In the genomic region with DNA sequence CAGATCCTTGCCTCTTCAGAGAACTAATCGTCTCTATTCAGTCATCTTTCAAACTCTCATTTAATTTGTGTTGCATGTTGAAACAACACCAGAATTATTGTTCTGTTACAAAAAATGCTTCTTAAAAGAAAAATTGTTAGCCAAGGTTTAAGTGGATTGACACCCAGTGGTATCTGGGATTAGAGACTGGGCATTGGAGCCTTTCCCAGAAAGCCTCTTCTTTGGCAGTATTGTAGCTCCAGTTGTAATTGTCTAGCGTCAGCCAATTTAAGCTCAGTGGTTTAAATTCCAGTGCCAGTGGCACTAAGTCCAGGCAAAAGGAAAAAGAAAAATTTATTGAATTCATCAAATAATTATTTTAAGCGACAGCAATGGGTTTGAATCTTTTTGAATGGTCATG, we compare ENCODE assay signal across 10 cellular contexts. TPM values are rescaled to one million over a fixed set of nuclear protein-coding genes. Genes with fewer than 3 reads are reported as not detected.
DNase-seq lines count a peak whose midpoint lies in the region; ATAC-seq and TF ChIP-seq lines count a peak whose summit lies in the region.
"Had no signal": no experiment of that assay in that cellular context is flagged by ENCODE, and none has a peak within 500 bp of the region (broad histone marks: within the 10 kb centered on the region; RNA-seq: fewer than 3 reads in every experiment).

No MANE protein-coding gene starts in this region.

- H3K9me3 ChIP-seq in mammary epithelial cell (replicated peaks; ENCODE audit: insufficient read depth, low read length) = no peaks in the 10 kb centered on the region
- no peaks in the 10 kb centered on the region for H3K9me3 ChIP-seq in transverse colon

- no peaks in the 10 kb centered on the region for H3K27me3 ChIP-seq in mammary epithelial cell (ENCODE audit: insufficient read depth, low read length)
- H3K27me3 ChIP-seq in transverse colon = no peaks in the 10 kb centered on the region

- H3K9ac ChIP-seq in mammary epithelial cell (ENCODE audit: insufficient read depth, low read length) = peak overlapping the region; percentile 88

- H4K20me1 ChIP-seq in mammary epithelial cell (ENCODE audit: insufficient read depth, low read length) = no peaks in the 10 kb centered on the region

- H3K36me3 Mint-ChIP-seq in activated T-cell treated with anti-CD3 and anti-CD28 coated beads, Interleukin-2, amount 50 U/mL, for 24 hours (ENCODE audit: low read depth) = peaks cover 23% of the 10 kb centered on the region
- H3K36me3 Mint-ChIP-seq in memory B cell = peaks cover 10% of the 10 kb centered on the region

- H3K4me3 Mint-ChIP-seq in activated T-cell treated with anti-CD3 and anti-CD28 coated beads, Interleukin-2, amount 50 U/mL, for 24 hours = peak overlapping the region; percentile 94
- H3K4me3 Mint-ChIP-seq in memory B cell = peak overlapping the region; percentile 100

- H3K4me2 ChIP-seq in mammary epithelial cell (ENCODE audit: insufficient read depth, low read depth, low read length) = peak overlapping the region; percentile 88

- peak overlapping the region; percentile 99 for H2AFZ ChIP-seq in mammary epithelial cell (ENCODE audit: low read depth, low read length)

- TF ChIP-seq CTCF in mammary epithelial cell (conservative IDR thresholded peaks at IDR 0.05 in 1 of 2, IDR thresholded peaks at IDR 0.05 in 1 of 2; ENCODE audit: extremely low read depth in 1 of 2, insufficient read depth in 1 of 2, low read depth in 1 of 2, low read length in 2 of 2) = no peak
- TF ChIP-seq CTCF in transverse colon (IDR thresholded peaks at IDR 0.05) = no peak

- peak overlapping the region; percentile 94 to 96 (median 95) for H3K4me3 ChIP-seq in mammary epithelial cell (replicated peaks in 1 of 3; ENCODE audit: insufficient read depth in 1 of 3, low read depth in 2 of 3, low read length in 3 of 3)
- H3K4me3 ChIP-seq in transverse colon = peak overlapping the region; percentile 65 to 75 (median 69)

- peak overlapping the region; percentile 100 for H3K27ac Mint-ChIP-seq in activated T-cell treated with anti-CD3 and anti-CD28 coated beads, Interleukin-2, amount 50 U/mL, for 24 hours
- peak overlapping the region; percentile 98 for H3K27ac Mint-ChIP-seq in memory B cell

- H3K4me1 ChIP-seq in mammary epithelial cell (ENCODE audit: insufficient read depth, low read length) (peaks cover 14% of the 10 kb centered on the region), transverse colon (peaks cover 0 to 19% (median 13%) of the 10 kb centered on the region in 4 donors)

- H3K27ac ChIP-seq in mammary epithelial cell (ENCODE audit: insufficient read depth, low read depth, low read length) (peak overlapping the region; percentile 81), transverse colon (peak overlapping the region; percentile 89 to 96 (median 93))

- no TSS peak for BruUV-seq in mammary epithelial cell (replicated peaks; lab: Mats Ljungman, UMichigan)

- CTCF ChIA-PET in mammary epithelial cell (lab: Charles Lee; ENCODE audit: low non-redundant PET) = no interaction called here

- no peak for TF ChIP-seq POLR2A in transverse colon (IDR thresholded peaks at IDR 0.05)

- no peaks in the 10 kb centered on the region for H3K9me3 Mint-ChIP-seq in activated T-cell treated with anti-CD3 and anti-CD28 coated beads, Interleukin-2, amount 50 U/mL, for 24 hours
- no peaks in the 10 kb centered on the region for H3K9me3 Mint-ChIP-seq in memory B cell

- no peak for TF ChIP-seq EP300 in transverse colon (IDR thresholded peaks at IDR 0.05; ENCODE audit: low read depth)

- intact Hi-C loops in mammary epithelial cell (cut with micrococcal nuclease) = loop anchor here (5.0 kb wide), 1 partner anchor 772 kb away; no protein-coding TSS in a partner anchor
- intact Hi-C loops in transverse colon (cut with DNase I; ENCODE audit: low total_unique reads) = no loop called here

- no peak for DNase-seq in activated T-cell treated with anti-CD3 and anti-CD28 coated beads, Interleukin-2, amount 50 U/mL, for 24 hours
- DNase-seq in activated T-cell treated with anti-CD3 and anti-CD28 coated beads, Interleukin-2, amount 50 U/mL, for 1 hour = no peak
- DNase-seq in mammary epithelial cell (no peak), memory B cell (ENCODE audit: low spot score in 2 of 2) (no peak), transverse colon (no peak)
- DNase-seq in activated effector memory CD4-positive, alpha-beta T cell treated with Interleukin-2 at 50 U/mL for 16 hours = no peak
- DNase-seq: DMS153, NCI-H226 had no signal

- in situ Hi-C loops in mammary epithelial cell (cut with MboI; ENCODE audit: low sequenced_read_pairs in 2 of 2) (loop anchor here (10.0 to 25.0 kb wide), 4 partner anchors 180 to 662 kb away; partner anchors contain the start of genes PERP (in 2 of the 2) and HEBP2 (in 1 of the 2)), transverse colon (cut with MboI; ENCODE audit: low pct_ligation_motif_present in 1 of 4, low pct_unique_long_range_greater_than_20kb in 1 of 4, low sequenced_read_pairs in 3 of 4) (loop anchor here (5.0 to 25.0 kb wide), 4 partner anchors 187 to 662 kb away; partner anchors contain the start of genes HEBP2 (in 2 of the 4) and PERP (in 1 of the 4))

- dilution Hi-C loops in mammary epithelial cell (cut with HindIII; ENCODE audit: low sequenced_read_pairs) = no loop called here

- H3K27me3 Mint-ChIP-seq in activated T-cell treated with anti-CD3 and anti-CD28 coated beads, Interleukin-2, amount 50 U/mL, for 24 hours = no peaks in the 10 kb centered on the region
- H3K27me3 Mint-ChIP-seq in memory B cell = no peaks in the 10 kb centered on the region

- H3K36me3 ChIP-seq in mammary epithelial cell (ENCODE audit: insufficient read depth, low read length) = peaks cover 3% of the 10 kb centered on the region
- peaks cover 0 to 18% (median 0%) of the 10 kb centered on the region in 4 donors for H3K36me3 ChIP-seq in transverse colon

- H3K4me1 Mint-ChIP-seq in activated T-cell treated with anti-CD3 and anti-CD28 coated beads, Interleukin-2, amount 50 U/mL, for 24 hours (ENCODE audit: low read depth) = peaks cover 28% of the 10 kb centered on the region
- peaks cover 6% of the 10 kb centered on the region for H3K4me1 Mint-ChIP-seq in memory B cell

- WGBS in mammary epithelial cell (ENCODE audit: low coverage, missing lambda C conversion rate) = 0% methylated on average over 3 of the region's 3 CpGs
- WGBS in transverse colon (ENCODE audit: low coverage in 1 of 2), 2 donors = 30 to 50% methylated on average over 2 to 3 of the region's 3 CpGs

- ATAC-seq in memory B cell (ENCODE audit: low read depth) = no peak
- ATAC-seq in HG03139 (IDR thresholded peaks at IDR 0.05; ENCODE audit: unreplicated experiment) = no peak
- no peak for ATAC-seq in HG03039 (IDR thresholded peaks at IDR 0.05; ENCODE audit: unreplicated experiment)

- peaks cover 10% of the 10 kb centered on the region for H3K79me2 ChIP-seq in mammary epithelial cell (ENCODE audit: insufficient read depth, low read length)

RNA-seq across cellular contexts. Expression of gene CCDC28A, which starts 0.8 kb away (rescaled TPM):
- total RNA-seq in mammary epithelial cell (10 to 100 TPM in 1 of 2 donors, 1 to 10 TPM in 1; 7.3 to 10.3 TPM), transverse colon (10 to 100 TPM; 12.0 to 31.4 (median 19.6) TPM)
- 6.4 TPM for polyA plus RNA-seq in mammary epithelial cell
- 1.2 TPM for polyA minus RNA-seq in mammary epithelial cell

RNA-seq across cellular contexts. Expression of gene ECT2L, which starts 21.5 kb away (rescaled TPM):
- total RNA-seq in mammary epithelial cell = under 1 TPM in 1 of 2 donors, not detected in 1; under 0.01 TPM
- polyA plus RNA-seq in mammary epithelial cell = not detected
- polyA minus RNA-seq in mammary epithelial cell = not detected
- total RNA-seq in transverse colon = under 1 TPM in 1 of 4 donors, not detected in 3; 0.16 TPM
